ENCODE assay signal across 8 cellular contexts in genomic region chr1:203268901-203269653, GRCh38. TPM values are rescaled to one million over a fixed set of nuclear protein-coding genes. Genes with fewer than 3 reads are reported as not detected.
A peak's percentile ranks its signal among the peaks of the same experiment; 100 is the strongest.
DNase-seq lines count a peak whose midpoint lies in the region; ATAC-seq and TF ChIP-seq lines count a peak whose summit lies in the region.

No MANE protein-coding gene starts in this region.

- peak; percentile 92 for DNase-seq in Ammon's horn (ENCODE audit: low spot score)
- peak; percentile 40 to 68 for DNase-seq in NCI-H1930 (lab: John Stamatoyannopoulos, UW)
- DNase-seq in T follicular helper cell (ENCODE audit: low read depth): peak; percentile 36
- DNase-seq in effector CD4-positive, alpha-beta T cell: peak; percentile 43
- peak; percentile 90 for DNase-seq in myocyte (ENCODE audit: low read depth)
- no peak for DNase-seq in GM19240 (ENCODE audit: insufficient read length, low spot score)

- peak; percentile 97 for TF ChIP-seq CTCF in GM12873 (IDR thresholded peaks at IDR 0.05; ENCODE audit: insufficient read depth, low read depth, low read length, missing control alignments)

- no peak for ATAC-seq in GM18520 (IDR thresholded peaks at IDR 0.05; ENCODE audit: unreplicated experiment)

RNA-seq across cellular contexts. Expression of gene BTG2, which starts 36.2 kb away (rescaled TPM):
- total RNA-seq in myocyte: 55.6 and 95.2 TPM in 2 replicates
- polyA plus RNA-seq in myocyte (2012): 33.6 TPM

RNA-seq across cellular contexts. Expression of gene CHIT1, which starts 39.6 kb away (rescaled TPM):
- total RNA-seq in myocyte: 5.0 and 7.7 TPM in 2 replicates
- 4.5 TPM for polyA plus RNA-seq in myocyte (2012)
